In the genomic region with DNA sequence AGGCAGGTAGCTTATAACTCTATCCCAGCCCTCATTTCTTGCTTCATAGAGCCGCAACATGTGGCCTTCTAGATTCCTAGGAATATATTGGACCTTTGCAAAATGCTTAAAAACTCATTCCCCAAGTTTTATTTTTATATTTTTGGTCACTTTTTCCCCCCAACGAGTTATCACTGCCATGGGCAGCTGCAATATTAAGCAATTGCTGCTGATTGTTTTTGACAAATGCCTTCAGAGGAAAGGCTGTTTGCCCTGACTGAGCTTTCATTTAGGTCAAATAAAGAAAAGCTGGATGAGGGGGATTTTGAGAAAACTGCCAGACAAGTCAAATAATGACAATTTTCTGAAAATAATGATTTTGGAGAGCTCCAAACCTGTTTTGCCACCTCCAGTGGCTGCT, we compare ENCODE assay signal across 8 cellular contexts.
"Had no signal": no experiment of that assay in that cellular context is flagged by ENCODE, and none has a peak within 500 bp of the region (broad histone marks: within the 10 kb centered on the region; RNA-seq: fewer than 3 reads in every experiment).

No MANE protein-coding gene starts in this region.

- DNase-seq: GDM1, GF-D8 had no signal

- FAIRE-seq: G401.6, GM12878, GM12891, GM12892, GM18507, GM19239 had no signal

- H3K4me3 ChIP-seq: GM12878 had no signal

- ATAC-seq: GM12878 had no signal
